Comparison of ENCODE assay signal across 25 cellular contexts in the genomic region with DNA sequence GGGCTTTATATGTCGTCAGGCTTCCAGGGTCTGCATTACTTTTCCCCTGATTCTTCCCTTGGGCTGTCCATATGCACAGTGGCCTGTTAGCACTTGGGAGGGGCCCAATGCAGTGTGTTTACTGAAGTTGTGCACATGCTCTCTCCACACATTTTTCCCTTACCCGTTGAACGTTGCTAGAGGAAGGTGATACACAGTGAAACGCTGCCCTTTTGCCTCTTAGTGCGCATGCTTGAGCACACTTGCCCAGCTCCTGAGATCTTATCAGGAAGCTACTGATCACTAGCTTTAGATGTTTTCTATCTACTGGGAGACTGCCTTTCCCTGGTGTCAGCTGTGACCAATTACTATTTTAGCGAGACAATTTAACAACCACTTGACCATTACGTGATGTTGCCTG.
DNase-seq lines count a peak whose midpoint lies in the region; ATAC-seq, FAIRE-seq and TF ChIP-seq lines count a peak whose summit lies in the region.
"Had no signal": no experiment of that assay in that cellular context is flagged by ENCODE, and none has a peak within 500 bp of the region (broad histone marks: within the 10 kb centered on the region; RNA-seq: fewer than 3 reads in every experiment).

No MANE protein-coding gene starts in this region.

- H3K14ac ChIP-seq in H1 (ENCODE audit: insufficient read length) = no peak overlapping the region

- H3K9me2 ChIP-seq in GM23338 (ENCODE audit: insufficient read depth) = peaks cover 8% of the 10 kb centered on the region; the same call in 1 of the 2 replicates

- no peak overlapping the region for H3K23ac ChIP-seq in H1 (ENCODE audit: insufficient read length)

- H3K4me1 Mint-ChIP-seq in GM23338 = peaks cover 10% of the 10 kb centered on the region
- H3K4me1 Mint-ChIP-seq in neural progenitor cell = peaks cover 14% of the 10 kb centered on the region
- H3K4me1 Mint-ChIP-seq: B cell, CD14-positive monocyte had no signal

- peak overlapping the region; percentile 53; the same call in 1 of the 2 replicates for H2BK12ac ChIP-seq in H1 (ENCODE audit: low read depth, low read length)

- H3F3A ChIP-seq in GM23338 (replicated peaks; ENCODE audit: low read depth) (no peaks in the 10 kb centered on the region), neural progenitor cell (ENCODE audit: low read depth) (no peaks in the 10 kb centered on the region)

- peak overlapping the region; percentile 75; the same call in 1 of the 2 replicates for H2BK20ac ChIP-seq in H1 (ENCODE audit: low read length)

- no peak overlapping the region for H3K4ac ChIP-seq in H1 (replicated peaks; ENCODE audit: insufficient read length, low read depth, low read length)

- FAIRE-seq in H1 (lab: Jason Lieb, UNC) = no peak
- FAIRE-seq: A549, D721Med had no signal

- H3K4me3 Mint-ChIP-seq in GM23338 (no peak overlapping the region), neural progenitor cell (no peak overlapping the region)
- H3K4me3 Mint-ChIP-seq: B cell, CD14-positive monocyte had no signal

- H2AK5ac ChIP-seq in H1 (ENCODE audit: low read depth, low read length) = no peak overlapping the region; the same call in 1 of the 2 replicates

- peak overlapping the region; percentile 52; the same call in 1 of the 2 replicates for H2AFZ ChIP-seq in GM23338
- H2AFZ ChIP-seq in H1 (ENCODE audit: low read length) = no peak overlapping the region
- peak overlapping the region; percentile 79 for H2AFZ ChIP-seq in neural progenitor cell (replicated peaks)
- H2AFZ ChIP-seq: PC-9 had no signal

- no peak overlapping the region for H4K8ac ChIP-seq in H1 (ENCODE audit: extremely low read depth, insufficient read depth, low read length)

- no peak overlapping the region for H4K5ac ChIP-seq in H1 (ENCODE audit: insufficient read length, low read depth, low read length)

- H3K27ac ChIP-seq in GM23338 (ENCODE audit: low read depth) (no peak overlapping the region), H1 (ENCODE audit: low read depth, low read length) (no peak overlapping the region), neural progenitor cell (no peak overlapping the region), body of pancreas (no peak overlapping the region)
- H3K27ac ChIP-seq: A549, HL-60, KMS-11, PC-9, RWPE1 had no signal

- in situ Hi-C loops in Caki2 (cut with HindIII; ENCODE audit: low pct_unique_long_range_greater_than_20kb, low sequenced_read_pairs) = no loop called here

- H2BK5ac ChIP-seq in H1 (ENCODE audit: low read depth, low read length) = no peak overlapping the region; the same call in 1 of the 2 replicates

- H4K20me1 ChIP-seq in GM23338 (replicated peaks; ENCODE audit: insufficient read depth) (no peaks in the 10 kb centered on the region), H1 (replicated peaks in 1 of 2; ENCODE audit: control insufficient read depth in 1 of 2, insufficient read depth in 2 of 2, low read length in 2 of 2) (no peaks in the 10 kb centered on the region), neural progenitor cell (ENCODE audit: low read depth) (no peaks in the 10 kb centered on the region)

- TF ChIP-seq POLR2A in H1 (IDR thresholded peaks at IDR 0.05; ENCODE audit: control extremely low read depth in 1 of 2, low read depth in 2 of 2, low read length in 2 of 2) = no peak
- no peak for TF ChIP-seq POLR2A in body of pancreas (IDR thresholded peaks at IDR 0.05)

- H3K23me2 ChIP-seq in H1 (ENCODE audit: low read depth, low read length) = no peaks in the 10 kb centered on the region

- 0 out of 2 replicates have a peak overlapping the region, but pooled peaks have one; percentile 33 for H3K18ac ChIP-seq in H1 (ENCODE audit: extremely low read depth, low read length)

- H3K9me3 ChIP-seq in H1 (ENCODE audit: insufficient read depth in 2 of 2, low read depth in 1 of 2, low read length in 1 of 2) (peaks cover 4% of the 10 kb centered on the region in 2 experiments; a peak in 3 of 4 replicates), neural progenitor cell (ENCODE audit: low read depth) (no peaks in the 10 kb centered on the region), body of pancreas (no peaks in the 10 kb centered on the region)
- H3K9me3 ChIP-seq: A549, HAP-1 had no signal

- CTCF ChIA-PET in H1 (lab: Charles Lee; ENCODE audit: partially characterized antibody) = no interaction called here

- no peak overlapping the region for H3K56ac ChIP-seq in H1 (replicated peaks; ENCODE audit: insufficient read length, low read depth, low read length)

- H3K79me2 ChIP-seq in GM23338 (replicated peaks; ENCODE audit: insufficient read depth) (no peaks in the 10 kb centered on the region), H1 (ENCODE audit: control insufficient read depth in 1 of 2, insufficient read depth in 2 of 2, low read length in 2 of 2) (no peaks in the 10 kb centered on the region), neural progenitor cell (ENCODE audit: low read depth) (no peaks in the 10 kb centered on the region)

- H3K9ac ChIP-seq in H1 (replicated peaks in 1 of 4; ENCODE audit: extremely low read depth in 1 of 4, low read depth in 3 of 4, low read length in 3 of 4) (no peak overlapping the region), neural progenitor cell (no peak overlapping the region)
- H3K9ac ChIP-seq: KMS-11 had no signal

- no peak for TF ChIP-seq EP300 in H1 (IDR thresholded peaks at IDR 0.05; ENCODE audit: borderline replicate concordance in 1 of 2, low read depth in 2 of 2, low read length in 2 of 2)

- H3K4me3 ChIP-seq in GM23338 (no peak overlapping the region), H1 (ENCODE audit: extremely low read depth in 1 of 4, insufficient read depth in 2 of 4, low read depth in 3 of 4, low read length in 4 of 4) (no peak overlapping the region), neural progenitor cell (no peak overlapping the region), body of pancreas (no peak overlapping the region)
- H3K4me3 ChIP-seq: A549, HAP-1, PC-9 had no signal

- peaks cover 5% of the 10 kb centered on the region; the same call in 1 of the 2 replicates for H3K36me3 ChIP-seq in GM23338 (ENCODE audit: insufficient read depth)
- no peaks in the 10 kb centered on the region for H3K36me3 ChIP-seq in H1 (ENCODE audit: control insufficient read depth in 2 of 4, insufficient read depth in 4 of 4, low read length in 3 of 4)
- H3K36me3 ChIP-seq in neural progenitor cell = no peaks in the 10 kb centered on the region
- H3K36me3 ChIP-seq in body of pancreas (replicated peaks in 1 of 2; ENCODE audit: insufficient read depth in 1 of 2, low read depth in 2 of 2) = no peaks in the 10 kb centered on the region
- H3K36me3 ChIP-seq: HAP-1 had no signal

- H4K91ac ChIP-seq in H1 (replicated peaks; ENCODE audit: insufficient read length, low read length) = no peak overlapping the region

- H3K9me3 Mint-ChIP-seq in GM23338 (peaks cover 18% of the 10 kb centered on the region), neural progenitor cell (peaks cover 11% of the 10 kb centered on the region)

- H3K27me3 Mint-ChIP-seq in GM23338 (ENCODE audit: insufficient read depth, low read depth, poor library complexity) = peaks cover 3% of the 10 kb centered on the region
- peaks cover 2% of the 10 kb centered on the region for H3K27me3 Mint-ChIP-seq in neural progenitor cell (ENCODE audit: insufficient read depth, low read depth)
- H3K27me3 Mint-ChIP-seq: B cell had no signal

- intact Hi-C loops in body of pancreas (cut with DNase I) = no loop called here

- DNase-seq in Caki2 (ENCODE audit: low read depth) (peak; percentile 19), GM23338 (ENCODE audit: low spot score) (no peak), H1 (ENCODE audit: low read depth in 1 of 2, low spot score in 2 of 2) (no peak), neural progenitor cell (ENCODE audit: low spot score) (no peak), body of pancreas (no peak), nucleus accumbens (lab: John Stamatoyannopoulos, UW) (no peak)
- no peak for DNase-seq in stimulated activated CD4-positive, alpha-beta T cell treated with anti-CD3 and anti-CD28 coated beads, Interleukin-12 subunit alpha, Interleukin-12 subunit beta, amount 100 ng/mL, for 4 hours
- DNase-seq in activated CD8-positive, alpha-beta memory T cell treated with anti-CD3 and anti-CD28 coated beads, Interleukin-2, amount 50 U/mL, for 48 hours = no peak
- DNase-seq: DMS53, EL, NCI-H1092 treated with DMSO at 0.1 percent for 48 hours, NCI-H1436 treated with DMSO at 0.1 percent for 48 hours, NCI-H1930, NCI-H446, NCI-H526 treated with DMSO at 0.1 percent for 48 hours, PC-9, SIG-M5 had no signal

- WGBS in H1 (ENCODE audit: extremely low coverage in 1 of 2, insufficient coverage in 1 of 2, insufficient read length in 1 of 2, insufficient replicate concordance in 2 of 2, low coverage in 1 of 2, low lambda C conversion rate in 2 of 2, missing lambda C conversion rate in 1 of 2), 2 experiments = 78% methylated on average over 7 of the region's 7 CpGs; no CpG with 5 or more reads in 1 of the 2 experiments
- WGBS in body of pancreas, 2 donors = 45 to 47% methylated on average over 7 of the region's 7 CpGs

- TF ChIP-seq CTCF in GM23338 (conservative IDR thresholded peaks at IDR 0.05; ENCODE audit: low read depth in 2 of 2) (no peak), H1 (IDR thresholded peaks at IDR 0.05; ENCODE audit: control extremely low read depth in 1 of 3, insufficient read depth in 1 of 3, low read depth in 1 of 3, low read length in 3 of 3) (no peak), neural progenitor cell (IDR thresholded peaks at IDR 0.05) (no peak), body of pancreas (IDR thresholded peaks at IDR 0.05) (no peak)

- H3K4me2 ChIP-seq in GM23338 = no peak overlapping the region
- no peak overlapping the region for H3K4me2 ChIP-seq in H1 (ENCODE audit: insufficient read depth in 1 of 2, low read depth in 2 of 2, low read length in 2 of 2)
- H3K4me2 ChIP-seq in neural progenitor cell = no peak overlapping the region
- H3K4me2 ChIP-seq: A549, KMS-11, PC-9 had no signal

- no peaks in the 10 kb centered on the region for H3K27me3 ChIP-seq in GM23338 (ENCODE audit: insufficient read depth)
- H3K27me3 ChIP-seq in H1 (replicated peaks in 1 of 4; ENCODE audit: control insufficient read depth in 3 of 4, extremely low read depth in 1 of 4, insufficient read depth in 3 of 4, low read length in 3 of 4) = no peaks in the 10 kb centered on the region
- no peaks in the 10 kb centered on the region for H3K27me3 ChIP-seq in neural progenitor cell
- no peaks in the 10 kb centered on the region for H3K27me3 ChIP-seq in body of pancreas

- no peak overlapping the region; the same call in 1 of the 2 replicates for H2BK15ac ChIP-seq in H1 (ENCODE audit: low read length)

- H2BK120ac ChIP-seq in H1 (replicated peaks; ENCODE audit: low read depth, low read length) = no peak overlapping the region

- TF ChIP-seq RAD21 in H1 (IDR thresholded peaks at IDR 0.05 in 1 of 2, conservative IDR thresholded peaks at IDR 0.05 in 1 of 2; ENCODE audit: low read depth in 2 of 2, low read length in 2 of 2) = no peak

- H3K4me1 ChIP-seq in GM23338 (ENCODE audit: insufficient read depth) (peaks cover 26% of the 10 kb centered on the region), H1 (replicated peaks in 1 of 4; ENCODE audit: control insufficient read depth in 3 of 4, insufficient read depth in 4 of 4, low read length in 3 of 4) (peaks cover 0 to 3% (median 0%) of the 10 kb centered on the region in 4 experiments; a peak in 1 of 7 replicates), neural progenitor cell (no peaks in the 10 kb centered on the region), body of pancreas (no peaks in the 10 kb centered on the region)
- H3K4me1 ChIP-seq: A549, HAP-1 had no signal

- no peak overlapping the region for H3K27ac Mint-ChIP-seq in GM23338
- H3K27ac Mint-ChIP-seq in neural progenitor cell = no peak overlapping the region
- H3K27ac Mint-ChIP-seq: B cell, CD14-positive monocyte had no signal

- POLR2A ChIA-PET in H1 (lab: Charles Lee; ENCODE audit: partially characterized antibody) = no interaction called here

- H3K36me3 Mint-ChIP-seq in GM23338 (ENCODE audit: low read depth) (peaks cover 17% of the 10 kb centered on the region), neural progenitor cell (peaks cover 2% of the 10 kb centered on the region)
- H3K36me3 Mint-ChIP-seq: CD14-positive monocyte had no signal

- ATAC-seq in GM23338 = no peak
- ATAC-seq in body of pancreas = no peak
- ATAC-seq: A549 had no signal

- H3K79me1 ChIP-seq in H1 (ENCODE audit: low read depth, low read length) = no peaks in the 10 kb centered on the region
